8 cellular contexts compared by ENCODE assay signal in the genomic region with DNA sequence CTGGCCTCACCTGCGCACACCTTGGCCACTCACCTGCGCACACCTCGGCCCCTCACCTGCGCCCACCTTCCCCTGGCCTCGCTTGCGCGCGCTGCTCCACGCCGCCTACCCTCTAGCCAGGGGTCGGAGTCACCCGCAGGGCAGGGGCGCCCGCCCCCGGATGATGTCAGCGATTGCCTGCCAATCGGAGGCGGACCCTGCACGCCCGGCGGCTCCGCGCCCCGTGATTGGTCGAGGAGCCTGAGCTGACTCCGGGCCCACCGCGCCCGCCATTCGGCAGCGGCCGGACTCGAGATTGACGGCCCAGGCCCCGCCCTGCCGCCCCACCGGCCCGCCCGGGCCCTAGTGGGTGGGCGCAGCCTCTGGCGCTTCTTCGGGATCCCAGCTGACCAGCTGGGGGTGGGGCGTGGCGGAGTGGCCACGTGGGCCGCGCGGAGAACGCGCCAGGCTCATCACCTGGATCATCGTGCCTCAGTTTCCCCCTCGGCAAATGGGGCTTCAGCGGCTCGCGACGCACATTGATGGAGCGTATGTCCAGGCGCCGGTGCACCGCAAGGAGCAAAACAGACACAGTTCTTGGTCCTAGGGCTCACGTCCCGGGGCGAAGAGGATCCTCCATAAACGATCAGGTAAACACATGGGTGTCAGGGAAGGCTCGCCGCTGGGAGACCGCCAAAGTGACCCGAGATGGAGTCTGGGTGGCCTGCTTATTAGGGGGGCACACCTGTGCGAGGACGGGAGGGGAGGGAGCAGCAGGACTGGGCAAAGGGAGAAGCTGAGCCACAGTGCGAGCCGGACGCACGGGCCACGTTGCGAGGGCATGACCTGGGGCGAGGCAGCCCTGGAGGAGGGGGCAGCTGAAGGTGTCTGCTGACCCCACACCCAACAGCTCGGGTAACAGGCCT. TPM values are rescaled to one million over a fixed set of nuclear protein-coding genes. Genes with fewer than 3 reads are reported as not detected.
DNase-seq lines count a peak whose midpoint lies in the region; ATAC-seq, FAIRE-seq and TF ChIP-seq lines count a peak whose summit lies in the region.

Gene DHCR7 (minus strand): TSS at position 137 of the 905 bp plus-strand sequence. CDS start 3,441 bp downstream, outside the sequence.

- H3K36me3 ChIP-seq in HepG2 (replicated peaks in 1 of 2; ENCODE audit: control insufficient read depth in 1 of 2, insufficient read depth in 2 of 2, low read length in 2 of 2): peaks cover 7 to 33% of the 10 kb centered on the region in 2 experiments; a peak in 4 of 5 replicates

- peak within 1 kb of the TSS; percentile 58 for H3K27ac ChIP-seq in HepG2 (ENCODE audit: extremely low read length, insufficient read depth, low read length)

- H3K9me3 ChIP-seq in HepG2 (ENCODE audit: low read length): no peaks in the 10 kb centered on the region

- peak; percentile 95 for DNase-seq in CD1c-positive myeloid dendritic cell (ENCODE audit: extremely low spot score)
- DNase-seq in NCI-H774 (lab: John Stamatoyannopoulos, UW): peak; percentile 96
- DNase-seq in activated CD4-positive, alpha-beta T cell treated with anti-CD3 and anti-CD28 coated beads, Interleukin-2, amount 50 U/mL, for 4 hours: peak; percentile 85 to 88
- DNase-seq in HepG2 (ENCODE audit: low spot score): peak; percentile 90
- peak; percentile 96 for DNase-seq in stimulated activated CD4-positive, alpha-beta T cell treated with anti-CD3 and anti-CD28 coated beads, Interleukin-4, amount 100 ng/mL, for 1 hour

- peak within 1 kb of the TSS; percentile 65 for H3K27ac Mint-ChIP-seq in dendritic cell treated with granulocyte-macrophage colony-stimulating factor and Interleukin-4, amounts not matched to agents 40 ng/mL and 50 ng/mL, for 4 days

- H3K27me3 Mint-ChIP-seq in dendritic cell treated with granulocyte-macrophage colony-stimulating factor and Interleukin-4, amounts not matched to agents 40 ng/mL and 50 ng/mL, for 4 days: no peaks in the 10 kb centered on the region

- TF ChIP-seq RAD21 in HepG2 (CRISPR knock-in tag; IDR thresholded peaks at IDR 0.05): no peak

- CTCF ChIA-PET in HepG2 (lab: Yijun Ruan, JAX; ENCODE audit: low intra/inter-chr PET ratio, low total read pairs): no interaction called here

- H3K4me3 Mint-ChIP-seq in dendritic cell treated with granulocyte-macrophage colony-stimulating factor and Interleukin-4, amounts not matched to agents 40 ng/mL and 50 ng/mL, for 4 days: peak within 1 kb of the TSS; percentile 73

- BruUV-seq in HepG2 (replicated peaks; lab: Mats Ljungman, UMichigan): no TSS peak

- FAIRE-seq in HepG2 (lab: Jason Lieb, UNC): no peak

- intact Hi-C loops in dendritic cell treated with granulocyte-macrophage colony-stimulating factor and Interleukin-4, amounts not matched to agents 40 ng/mL and 50 ng/mL, for 4 days (cut with micrococcal nuclease): no loop called here
- intact Hi-C loops in HepG2 (cut with micrococcal nuclease; ENCODE audit: unreplicated experiment): no loop called here

- no peak for TF ChIP-seq CTCF in HepG2 (CRISPR knock-in tag; IDR thresholded peaks at IDR 0.05)

- peaks cover 55% of the 10 kb centered on the region for H3K79me2 ChIP-seq in HepG2 (ENCODE audit: insufficient read depth, low read length)

- H3K27me3 ChIP-seq in HepG2 (ENCODE audit: control insufficient read depth in 1 of 2, insufficient read depth in 2 of 2, low read length in 2 of 2): no peaks in the 10 kb centered on the region

- peak within 1 kb of the TSS; percentile 81 for H3K4me2 ChIP-seq in HepG2 (ENCODE audit: low read depth, low read length)

- no peak within 1 kb of the TSS for H2AFZ ChIP-seq in HepG2 (ENCODE audit: low read length)

- peaks cover 16% of the 10 kb centered on the region for H3K9me3 Mint-ChIP-seq in dendritic cell treated with granulocyte-macrophage colony-stimulating factor and Interleukin-4, amounts not matched to agents 40 ng/mL and 50 ng/mL, for 4 days

- peak in 1 of 2 experiments; percentile 22; a peak in 1 of 4 replicates for TF ChIP-seq POLR2A in HepG2 (IDR thresholded peaks at IDR 0.05; ENCODE audit: insufficient read depth in 1 of 2, low read depth in 2 of 2, low read length in 2 of 2)

- WGBS in HepG2 (ENCODE audit: low lambda C conversion rate): 0% methylated on average over 3 of the region's 78 CpGs

- peaks cover 59% of the 10 kb centered on the region for H3K4me1 ChIP-seq in HepG2 (ENCODE audit: insufficient read depth, low read length)

- POLR2A ChIA-PET in HepG2 (lab: Yijun Ruan, JAX): interaction anchor here (0.9 to 2.2 kb wide), 6 partner anchors 10 to 338 kb away, joined by 3 to 16 read pairs (median 4); partner anchors contain the start of gene KRTAP5-7

- in situ Hi-C loops in HepG2 (cut with HindIII; ENCODE audit: extremely low pct_ligation_motif_present, low pct_unique_long_range_greater_than_20kb): no loop called here

- ATAC-seq in GM19397 (IDR thresholded peaks at IDR 0.05; ENCODE audit: unreplicated experiment) (peak; percentile 84), HG03565 (IDR thresholded peaks at IDR 0.05; ENCODE audit: unreplicated experiment) (peak; percentile 74), HepG2 (peak; percentile 88)

- H4K20me1 ChIP-seq in HepG2 (ENCODE audit: insufficient read depth, low read length): peaks cover 18% of the 10 kb centered on the region

- TF ChIP-seq EP300 in HepG2 (IDR thresholded peaks at IDR 0.05; ENCODE audit: low read depth in 2 of 2, low read length in 2 of 2) (no peak), HepG2 (CRISPR knock-in tag; IDR thresholded peaks at IDR 0.05; ENCODE audit: borderline replicate concordance) (no peak; the same call in 1 of the 2 replicates)

- H3K4me1 Mint-ChIP-seq in dendritic cell treated with granulocyte-macrophage colony-stimulating factor and Interleukin-4, amounts not matched to agents 40 ng/mL and 50 ng/mL, for 4 days (ENCODE audit: low read depth): peaks cover 55% of the 10 kb centered on the region

- H3K36me3 Mint-ChIP-seq in dendritic cell treated with granulocyte-macrophage colony-stimulating factor and Interleukin-4, amounts not matched to agents 40 ng/mL and 50 ng/mL, for 4 days (ENCODE audit: low read depth): peaks cover 51% of the 10 kb centered on the region

- H3K9ac ChIP-seq in HepG2 (ENCODE audit: insufficient read depth, low read depth, low read length): peak within 1 kb of the TSS; percentile 79

- H3K4me3 ChIP-seq in HepG2 (replicated peaks in 1 of 3; ENCODE audit: insufficient read depth in 1 of 3, low read depth in 2 of 3, low read length in 3 of 3): peak within 1 kb of the TSS; percentile 76 to 93 (median 86)

TF ChIP-seq in HepG2, 621 proteins besides CTCF, POLR2A, EP300 and RAD21 (continues in another document):
- TF ChIP-seq SNAPC2 (CRISPR knock-in tag; IDR thresholded peaks at IDR 0.05): no peak
- TF ChIP-seq ZNF558 (CRISPR knock-in tag; IDR thresholded peaks at IDR 0.05; ENCODE audit: borderline replicate concordance): peak; percentile 63; the same call in 1 of the 2 replicates
- TF ChIP-seq FOXK1 (CRISPR knock-in tag; IDR thresholded peaks at IDR 0.05; ENCODE audit: borderline replicate concordance, low read depth): peak; percentile 55; the same call in 1 of the 2 replicates
- no peak for TF ChIP-seq CEBPB (IDR thresholded peaks at IDR 0.05; ENCODE audit: borderline replicate concordance, low read depth, low read length)
- no peak for TF ChIP-seq ZNF777 (CRISPR knock-in tag; IDR thresholded peaks at IDR 0.05)
- TF ChIP-seq SP140L (CRISPR knock-in tag; IDR thresholded peaks at IDR 0.05; ENCODE audit: borderline replicate concordance): no peak
- TF ChIP-seq ZFP90 (CRISPR knock-in tag; IDR thresholded peaks at IDR 0.05; ENCODE audit: borderline replicate concordance): peak; percentile 89; the same call in 1 of the 2 replicates
- peak; percentile 94 for TF ChIP-seq HOXA9 (CRISPR knock-in tag; IDR thresholded peaks at IDR 0.05; ENCODE audit: borderline replicate concordance)

RNA-seq across cellular contexts. Expression of gene DHCR7, which starts in this region (rescaled TPM):
- 40.4 and 96.0 TPM in 2 replicates for total RNA-seq in HepG2 (2016; rRNA removed; fragmentation: Illumina TruSeq; extraction: Trizol)
- 11.3 and 13.3 TPM in 2 replicates for total RNA-seq in HepG2 (2016; cell fraction: cytosol; rRNA removed; fragmentation: Illumina TruSeq; extraction: Trizol; ENCODE audit: low read depth)
- 38.3 and 98.7 TPM in 2 replicates for total RNA-seq in HepG2 (2016; cell fraction: insoluble cytoplasmic fraction; rRNA removed; fragmentation: Illumina TruSeq; extraction: Trizol)
- 26.9 and 29.4 TPM in 2 replicates for total RNA-seq in HepG2 (2016; cell fraction: membrane; rRNA removed; fragmentation: Illumina TruSeq; extraction: Trizol)
- 77.9 and 89.2 TPM in 2 replicates for total RNA-seq in HepG2 (2016; cell fraction: nucleus; rRNA removed; fragmentation: Illumina TruSeq; extraction: Trizol)
- 143 and 241 TPM in 2 replicates for polyA plus RNA-seq in HepG2 (2011; rRNA removed)
- 92.8 and 116 TPM in 2 replicates for polyA plus RNA-seq in HepG2 (2011; cell fraction: cytosol; rRNA removed)
- 82.1 and 131 TPM in 2 replicates for polyA plus RNA-seq in HepG2 (2011; cell fraction: nucleus; rRNA removed)
- 315 and 354 TPM in 2 replicates for polyA plus RNA-seq in HepG2 (2012)
- polyA plus RNA-seq in HepG2 (2016; cell fraction: cytosol; fragmentation: Illumina TruSeq; extraction: Trizol; ENCODE audit: low read depth): 16.5 and 16.7 TPM in 2 replicates
- polyA plus RNA-seq in HepG2 (2016; cell fraction: insoluble cytoplasmic fraction; fragmentation: Illumina TruSeq; extraction: Trizol; ENCODE audit: low read depth): 50.6 and 73.9 TPM in 2 replicates
- 26.0 and 32.3 TPM in 2 replicates for polyA plus RNA-seq in HepG2 (2016; cell fraction: membrane; fragmentation: Illumina TruSeq; extraction: Trizol; ENCODE audit: low read depth)
- polyA plus RNA-seq in HepG2 (2016; cell fraction: nucleus; fragmentation: Illumina TruSeq; extraction: Trizol; ENCODE audit: insufficient read depth, low read depth): 165 and 172 TPM in 2 replicates
- polyA minus RNA-seq in HepG2 (2011; rRNA and poly(A)+ RNA removed; ENCODE audit: low replicate concordance): 160 and 313 TPM in 2 replicates
- polyA minus RNA-seq in HepG2 (2011; cell fraction: cytosol; rRNA and poly(A)+ RNA removed): 161 and 251 TPM in 2 replicates
- polyA minus RNA-seq in HepG2 (2011; cell fraction: nucleus; rRNA and poly(A)+ RNA removed): 34.2 and 48.4 TPM in 2 replicates

Comparison
In these comparisons a context has a peak if more than half of its experiments do, and no peak if none do; other contexts are left out.
1. Peak in every context shown above with its lines: DNase-seq, ATAC-seq, H3K4me3 ChIP-seq and H3K27ac ChIP-seq.